2 cellular contexts compared by ENCODE assay signal in the genomic region with DNA sequence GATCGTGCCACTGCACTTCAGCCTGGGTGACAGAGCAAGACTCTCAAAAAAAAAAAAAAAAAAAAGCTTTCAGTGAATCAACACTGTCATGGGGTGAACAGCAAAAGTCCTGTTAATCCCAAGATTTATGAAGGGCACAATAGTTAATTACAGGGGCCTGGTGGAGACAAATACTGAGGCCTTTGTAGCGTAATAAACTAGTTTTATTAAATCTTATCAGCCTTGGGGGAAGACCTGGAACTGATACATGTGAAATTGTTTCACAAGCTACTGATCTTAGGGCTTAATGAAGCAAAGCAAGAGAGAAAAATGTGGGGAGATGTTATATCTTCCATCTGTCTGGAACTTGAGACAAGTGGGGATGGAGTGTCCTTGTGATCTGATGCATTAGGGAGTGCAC.
TF ChIP-seq lines count a peak whose summit lies in the region.

No MANE protein-coding gene starts in this region.

TF ChIP-seq in liver, 16 proteins besides CTCF, POLR2A, EP300 and RAD21 (continued from another document):
- no peak for TF ChIP-seq RXRA (IDR thresholded peaks at IDR 0.05)
- TF ChIP-seq HNF4A (conservative IDR thresholded peaks at IDR 0.05), result no peak
- no peak for TF ChIP-seq EGR1 (IDR thresholded peaks at IDR 0.05; ENCODE audit: low read depth in 2 of 2)
- TF ChIP-seq, protein P1, sequence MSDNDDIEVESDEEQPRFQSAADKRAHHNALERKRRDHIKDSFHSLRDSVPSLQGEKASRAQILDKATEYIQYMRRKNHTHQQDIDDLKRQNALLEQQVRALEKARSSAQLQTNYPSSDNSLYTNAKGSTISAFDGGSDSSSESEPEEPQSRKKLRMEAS (IDR thresholded peaks at IDR 0.05), result no peak
- TF ChIP-seq FOXA2 (IDR thresholded peaks at IDR 0.05), result no peak
- TF ChIP-seq JUND (IDR thresholded peaks at IDR 0.05), result no peak
- TF ChIP-seq HNF4G (IDR thresholded peaks at IDR 0.05), result no peak
- TF ChIP-seq YY1 (IDR thresholded peaks at IDR 0.05), result no peak
- TF ChIP-seq, protein P2, sequence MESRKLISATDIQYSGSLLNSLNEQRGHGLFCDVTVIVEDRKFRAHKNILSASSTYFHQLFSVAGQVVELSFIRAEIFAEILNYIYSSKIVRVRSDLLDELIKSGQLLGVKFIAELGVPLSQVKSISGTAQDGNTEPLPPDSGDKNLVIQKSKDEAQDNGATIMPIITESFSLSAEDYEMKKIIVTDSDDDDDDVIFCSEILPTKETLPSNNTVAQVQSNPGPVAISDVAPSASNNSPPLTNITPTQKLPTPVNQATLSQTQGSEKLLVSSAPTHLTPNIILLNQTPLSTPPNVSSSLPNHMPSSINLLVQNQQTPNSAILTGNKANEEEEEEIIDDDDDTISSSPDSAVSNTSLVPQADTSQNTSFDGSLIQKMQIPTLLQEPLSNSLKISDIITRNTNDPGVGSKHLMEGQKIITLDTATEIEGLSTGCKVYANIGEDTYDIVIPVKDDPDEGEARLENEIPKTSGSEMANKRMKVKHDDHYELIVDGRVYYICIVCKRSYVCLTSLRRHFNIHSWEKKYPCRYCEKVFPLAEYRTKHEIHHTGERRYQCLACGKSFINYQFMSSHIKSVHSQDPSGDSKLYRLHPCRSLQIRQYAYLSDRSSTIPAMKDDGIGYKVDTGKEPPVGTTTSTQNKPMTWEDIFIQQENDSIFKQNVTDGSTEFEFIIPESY (IDR thresholded peaks at IDR 0.05), result no peak
- TF ChIP-seq TAF1 (conservative IDR thresholded peaks at IDR 0.05), result no peak
TF ChIP-seq in liver: peak in this region for 0.

TF ChIP-seq in HepG2, 621 proteins besides CTCF, POLR2A, EP300 and RAD21:
- TF ChIP-seq, protein P1 (IDR thresholded peaks at IDR 0.05), result no peak
- TF ChIP-seq GFI1 (CRISPR knock-in tag; IDR thresholded peaks at IDR 0.05; ENCODE audit: borderline replicate concordance), result no peak
- no peak for TF ChIP-seq ZNF577 (CRISPR knock-in tag; IDR thresholded peaks at IDR 0.05; ENCODE audit: borderline replicate concordance, low read depth)
- TF ChIP-seq, protein P3, sequence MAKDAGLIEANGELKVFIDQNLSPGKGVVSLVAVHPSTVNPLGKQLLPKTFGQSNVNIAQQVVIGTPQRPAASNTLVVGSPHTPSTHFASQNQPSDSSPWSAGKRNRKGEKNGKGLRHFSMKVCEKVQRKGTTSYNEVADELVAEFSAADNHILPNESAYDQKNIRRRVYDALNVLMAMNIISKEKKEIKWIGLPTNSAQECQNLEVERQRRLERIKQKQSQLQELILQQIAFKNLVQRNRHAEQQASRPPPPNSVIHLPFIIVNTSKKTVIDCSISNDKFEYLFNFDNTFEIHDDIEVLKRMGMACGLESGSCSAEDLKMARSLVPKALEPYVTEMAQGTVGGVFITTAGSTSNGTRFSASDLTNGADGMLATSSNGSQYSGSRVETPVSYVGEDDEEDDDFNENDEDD (CRISPR knock-in tag; IDR thresholded peaks at IDR 0.05; ENCODE audit: borderline replicate concordance), result no peak
- no peak for TF ChIP-seq ZEB1 (IDR thresholded peaks at IDR 0.05; ENCODE audit: insufficient replicate concordance, low read depth)
- TF ChIP-seq TCF7 (IDR thresholded peaks at IDR 0.05; ENCODE audit: low read depth), result no peak
TF ChIP-seq in HepG2: peak in this region for 0.
